10 cellular contexts compared by ENCODE assay signal in the genomic region with DNA sequence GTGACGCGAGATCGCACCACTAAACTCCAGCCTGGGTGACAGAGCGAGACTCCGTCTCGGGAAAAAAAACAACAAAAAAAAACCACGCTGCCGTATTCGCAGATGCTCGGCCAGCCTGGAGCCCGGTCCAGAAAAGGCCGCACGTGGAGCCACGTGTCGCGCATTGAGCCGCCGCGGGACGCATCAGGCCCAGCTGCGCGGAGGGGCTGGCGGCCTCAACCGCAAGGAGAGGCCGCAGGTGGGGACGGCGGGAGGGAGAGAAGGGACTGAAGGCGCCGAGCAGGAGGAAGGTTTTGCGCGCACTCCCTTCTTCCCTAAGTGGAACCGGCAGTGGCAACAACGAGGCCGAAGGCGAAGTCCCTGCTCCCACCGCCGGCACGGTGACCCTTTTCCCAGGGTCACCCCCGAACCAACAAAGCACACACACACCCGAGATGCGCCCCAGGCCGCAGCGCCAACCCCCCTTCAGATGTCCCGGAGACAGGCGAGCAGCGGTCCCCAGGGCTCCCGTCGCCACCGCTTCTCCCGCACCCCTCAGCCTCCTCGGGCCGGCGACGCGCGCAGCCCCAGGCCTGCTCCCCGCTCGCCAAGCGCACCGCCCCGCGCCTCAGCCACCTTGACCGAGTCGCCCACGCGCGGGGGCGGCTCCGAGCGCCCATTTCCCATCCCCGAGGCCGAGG. TPM values are rescaled to one million over a fixed set of nuclear protein-coding genes. Genes with fewer than 3 reads are reported as not detected.
DNase-seq lines count a peak whose midpoint lies in the region; ATAC-seq, FAIRE-seq and TF ChIP-seq lines count a peak whose summit lies in the region.
"Had no signal": no experiment of that assay in that cellular context is flagged by ENCODE, and none has a peak within 500 bp of the region (broad histone marks: within the 10 kb centered on the region; RNA-seq: fewer than 3 reads in every experiment).

No MANE protein-coding gene starts in this region.

- TF ChIP-seq POLR2A in esophagus squamous epithelium (IDR thresholded peaks at IDR 0.05) (no peak), spleen (IDR thresholded peaks at IDR 0.05) (no peak), H54 (IDR thresholded peaks at IDR 0.05; ENCODE audit: low read depth, low read length) (no peak)

- H3K36me3 ChIP-seq in esophagus squamous epithelium (no peaks in the 10 kb centered on the region), spleen (no peaks in the 10 kb centered on the region)

- ATAC-seq in activated CD4-positive, alpha-beta T cell treated with anti-CD3 and anti-CD28 coated beads for 36 hours, result no peak
- ATAC-seq in T-cell (replicated peaks in 1 of 4) (no peak), HG03378 (IDR thresholded peaks at IDR 0.05; ENCODE audit: unreplicated experiment) (no peak)

- FAIRE-seq in H54 (lab: Jason Lieb, UNC), result no peak

- WGBS in esophagus squamous epithelium, 2 donors, result 94 to 95% methylated on average over 15 to 51 of the region's 72 CpGs
- WGBS in spleen, 5 donors, result 83 to 90% (median 85%) methylated on average over 63 to 72 of the region's 72 CpGs

- H3K4me1 Mint-ChIP-seq in activated CD4-positive, alpha-beta T cell treated with anti-CD3 and anti-CD28 coated beads for 36 hours, result peaks cover 24% of the 10 kb centered on the region
- peaks cover 12 to 31% (median 30%) of the 10 kb centered on the region in 3 donors for H3K4me1 Mint-ChIP-seq in T-cell

- CTCF ChIA-PET in activated CD4-positive, alpha-beta T cell treated with anti-CD3 and anti-CD28 coated beads for 36 hours (lab: Charles Lee), result no interaction called here
- CTCF ChIA-PET in T-cell (lab: Charles Lee), result interaction anchor here in 1 of 2 donors (3.0 kb wide), 1 partner anchor 17 kb away, joined by 12 read pairs; no protein-coding TSS in a partner anchor

- peaks cover 1% of the 10 kb centered on the region for H3K27me3 Mint-ChIP-seq in activated CD4-positive, alpha-beta T cell treated with anti-CD3 and anti-CD28 coated beads for 36 hours
- no peaks in the 10 kb centered on the region for H3K27me3 Mint-ChIP-seq in T-cell

- H3K27me3 ChIP-seq in esophagus squamous epithelium (no peaks in the 10 kb centered on the region), spleen (replicated peaks in 1 of 7) (no peaks in the 10 kb centered on the region)

- intact Hi-C loops in activated CD4-positive, alpha-beta T cell treated with anti-CD3 and anti-CD28 coated beads for 36 hours (cut with DNase I, micrococcal nuclease), result no loop called here
- intact Hi-C loops in esophagus squamous epithelium (cut with DNase I) (no loop called here), spleen (cut with DNase I; ENCODE audit: low total_unique reads) (no loop called here)

- no peak overlapping the region for H3K27ac ChIP-seq in esophagus squamous epithelium
- H3K27ac ChIP-seq in spleen, result peak overlapping the region in 4 of 8 donors; percentile 76 to 85 (median 78)

- no peaks in the 10 kb centered on the region for H3K36me3 Mint-ChIP-seq in activated CD4-positive, alpha-beta T cell treated with anti-CD3 and anti-CD28 coated beads for 36 hours (ENCODE audit: low read depth)
- no peaks in the 10 kb centered on the region for H3K36me3 Mint-ChIP-seq in T-cell

- POLR2A ChIA-PET in activated CD4-positive, alpha-beta T cell treated with anti-CD3 and anti-CD28 coated beads for 36 hours (lab: Charles Lee), result interaction anchor here (0.7 kb wide), 1 partner anchor 1280 kb away, joined by 5 read pairs; no protein-coding TSS in a partner anchor
- POLR2A ChIA-PET in T-cell (lab: Charles Lee), result no interaction called here

- H3K9me3 Mint-ChIP-seq in activated CD4-positive, alpha-beta T cell treated with anti-CD3 and anti-CD28 coated beads for 36 hours (ENCODE audit: low read depth), result no peaks in the 10 kb centered on the region
- H3K9me3 Mint-ChIP-seq in T-cell, result no peaks in the 10 kb centered on the region

- H3K4me3 Mint-ChIP-seq in activated CD4-positive, alpha-beta T cell treated with anti-CD3 and anti-CD28 coated beads for 36 hours, result peak overlapping the region; percentile 63
- peak overlapping the region; percentile 55 to 79 (median 59) for H3K4me3 Mint-ChIP-seq in T-cell

- DNase-seq in activated CD4-positive, alpha-beta T cell treated with anti-CD3 and anti-CD28 coated beads for 36 hours, result no peak
- no peak for DNase-seq in activated CD4-positive, alpha-beta T cell treated with anti-CD3 and anti-CD28 coated beads, Interleukin-2, amount 50 U/mL, for 48 hours
- DNase-seq in T-cell, result no peak
- no peak for DNase-seq in esophagus squamous epithelium (lab: John Stamatoyannopoulos, UW)
- DNase-seq in spleen, result peak; percentile 76
- DNase-seq in activated effector memory CD4-positive, alpha-beta T cell treated with Interleukin-2 at 50 U/mL for 16 hours, result no peak
- DNase-seq in H54 (ENCODE audit: insufficient read length, low spot score), result no peak
- DNase-seq: NCI-H2171 treated with DMSO at 0.1 percent for 48 hours had no signal

- H3K9me3 ChIP-seq in esophagus squamous epithelium, result no peaks in the 10 kb centered on the region
- no peaks in the 10 kb centered on the region for H3K9me3 ChIP-seq in spleen

- no peak for TF ChIP-seq CTCF in esophagus squamous epithelium (IDR thresholded peaks at IDR 0.05)
- TF ChIP-seq CTCF in spleen (IDR thresholded peaks at IDR 0.05 in 8 of 11, conservative IDR thresholded peaks at IDR 0.05 in 3 of 11), result no peak

- H3K4me3 ChIP-seq in esophagus squamous epithelium (peak overlapping the region; percentile 67 to 79 (median 70)), spleen (peak overlapping the region in 4 of 8 donors; percentile 59 to 73 (median 68))

- H3K27ac Mint-ChIP-seq in activated CD4-positive, alpha-beta T cell treated with anti-CD3 and anti-CD28 coated beads for 36 hours, result peak overlapping the region; percentile 60
- H3K27ac Mint-ChIP-seq in T-cell, result no peak overlapping the region

- H3K4me1 ChIP-seq in esophagus squamous epithelium (peaks cover 11 to 42% (median 15%) of the 10 kb centered on the region in 3 donors), spleen (peaks cover 12 to 52% (median 33%) of the 10 kb centered on the region in 6 donors)

RNA-seq across cellular contexts. Expression of gene SYCP2, which starts 0.7 kb away (rescaled TPM):
- 1 to 10 TPM; 1.5 to 2.1 TPM for total RNA-seq in activated CD4-positive, alpha-beta T cell treated with anti-CD3 and anti-CD28 coated beads for 36 hours
- total RNA-seq in T-cell (1 to 10 TPM; 3.0 to 6.0 (median 3.8) TPM), esophagus squamous epithelium (1 to 10 TPM in 3 of 4 donors, under 1 TPM in 1; 0.92 to 4.5 (median 1.8) TPM), spleen (1 to 10 TPM; 4.1 to 9.1 (median 6.1) TPM)
- polyA plus RNA-seq in spleen, result 1 to 10 TPM; 1.5 to 3.4 (median 1.9) TPM

RNA-seq across cellular contexts. Expression of gene PPP1R3D, which starts 7.3 kb away (rescaled TPM):
- total RNA-seq in activated CD4-positive, alpha-beta T cell treated with anti-CD3 and anti-CD28 coated beads for 36 hours, result 1 to 10 TPM; 4.4 to 4.7 TPM
- total RNA-seq in T-cell (10 to 100 TPM in 2 of 5 donors, 1 to 10 TPM in 3; 3.6 to 10.9 (median 9.7) TPM), esophagus squamous epithelium (10 to 100 TPM in 3 of 4 donors, 1 to 10 TPM in 1; 8.4 to 14.7 (median 10.8) TPM), spleen (10 to 100 TPM; 11.8 to 24.9 (median 14.6) TPM)
- 1 to 10 TPM; 3.1 to 5.0 (median 4.0) TPM for polyA plus RNA-seq in spleen

RNA-seq across cellular contexts. Expression of gene FAM217B, which starts 7.4 kb away (rescaled TPM):
- total RNA-seq in activated CD4-positive, alpha-beta T cell treated with anti-CD3 and anti-CD28 coated beads for 36 hours, result 10 to 100 TPM; 25.6 to 33.2 TPM
- total RNA-seq in T-cell, result 10 to 100 TPM; 19.3 to 35.6 (median 29.5) TPM
- total RNA-seq in esophagus squamous epithelium, result 1 to 10 TPM; 5.1 to 9.3 (median 6.4) TPM
- 10 to 100 TPM; 13.4 to 22.4 (median 18.6) TPM for total RNA-seq in spleen
- polyA plus RNA-seq in spleen, result 1 to 10 TPM; 4.6 to 5.5 (median 5.4) TPM

RNA-seq across cellular contexts. Expression of gene CDH26, which starts 25.5 kb away (rescaled TPM):
- total RNA-seq in activated CD4-positive, alpha-beta T cell treated with anti-CD3 and anti-CD28 coated beads for 36 hours, result under 1 TPM; 0.88 to 0.91 TPM
- total RNA-seq in T-cell (1 to 10 TPM; 1.5 to 5.2 (median 2.9) TPM), esophagus squamous epithelium (10 to 100 TPM in 1 of 4 donors, 1 to 10 TPM in 3; 2.5 to 10.3 (median 4.0) TPM), spleen (1 to 10 TPM; 1.8 to 6.2 (median 3.1) TPM)
- 1 to 10 TPM in 1 of 3 donors, under 1 TPM in 2; 0.70 to 1.3 (median 0.89) TPM for polyA plus RNA-seq in spleen
- total RNA-seq: RPMI7951 had no signal
